Comparison of ENCODE assay signal across 9 cellular contexts in the genomic region with DNA sequence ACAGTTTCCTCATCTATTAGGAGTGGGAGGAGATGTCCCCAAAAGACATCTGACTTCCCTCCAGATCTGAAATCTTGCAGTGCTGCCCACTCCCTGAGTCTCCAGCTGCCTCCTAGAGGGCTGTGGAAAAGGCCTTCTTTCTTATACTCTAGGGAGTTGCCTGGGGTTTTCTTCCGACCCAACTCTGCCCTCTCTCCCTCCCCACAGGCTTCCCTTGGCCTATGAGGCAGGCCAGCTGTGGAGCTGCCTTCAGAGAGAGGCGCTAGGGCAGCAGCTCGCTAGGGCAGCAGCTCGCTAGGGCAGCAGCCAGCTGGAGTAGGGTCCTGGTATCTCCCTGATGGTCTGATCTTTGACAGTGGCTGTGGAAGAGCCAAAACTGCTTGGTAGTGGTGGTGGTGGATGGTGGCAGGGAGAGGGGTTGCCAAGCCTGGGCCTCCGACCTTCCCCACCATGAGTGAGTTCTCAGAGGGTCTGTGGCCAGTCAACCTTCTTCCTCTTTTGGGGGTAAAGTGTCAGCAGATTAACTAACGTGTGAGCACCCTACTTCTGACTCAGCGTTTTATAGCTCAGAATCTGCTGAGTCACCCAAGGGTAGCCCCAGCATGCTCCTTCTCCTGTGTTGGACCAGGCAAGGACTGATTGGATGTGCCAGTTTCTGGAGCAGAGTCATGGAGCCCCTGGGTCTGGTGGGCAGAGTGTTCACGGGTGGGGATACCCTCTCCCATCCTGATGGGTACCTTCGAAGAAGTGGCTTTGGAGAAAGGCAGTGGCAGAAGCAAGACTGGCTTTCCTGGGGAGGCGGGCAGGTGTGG. TPM values are rescaled to one million over a fixed set of nuclear protein-coding genes. Genes with fewer than 3 reads are reported as not detected.
A peak's percentile ranks its signal among the peaks of the same experiment; 100 is the strongest.
DNase-seq lines count a peak whose midpoint lies in the region; ATAC-seq and TF ChIP-seq lines count a peak whose summit lies in the region.
"Had no signal": no experiment of that assay in that cellular context is flagged by ENCODE, and none has a peak within 500 bp of the region (broad histone marks: within the 10 kb centered on the region; RNA-seq: fewer than 3 reads in every experiment).

No MANE protein-coding gene starts in this region.

- no peaks in the 10 kb centered on the region for H3K9me3 ChIP-seq in left ventricle myocardium inferior (replicated peaks)
- H3K9me3 ChIP-seq in hepatocyte (ENCODE audit: low read depth) = no peaks in the 10 kb centered on the region

- no peaks in the 10 kb centered on the region for H3K9me2 ChIP-seq in hepatocyte (replicated peaks; ENCODE audit: insufficient read depth)

- H3K4me3 Mint-ChIP-seq in T-cell = peak overlapping the region; percentile 17 to 88 (median 21)
- H3K4me3 Mint-ChIP-seq in stimulated activated naive B cell treated with anti-CD40 and anti-IgM and Interleukin-4, amounts not matched to agents 10 μg/mL and 1 μg/mL and 100 μg/mL, for 72 hours = peak overlapping the region; percentile 28 to 34

- 88% methylated on average over 10 of the region's 10 CpGs for WGBS in hepatocyte (ENCODE audit: low lambda C conversion rate, missing lambda C conversion rate)

- no peaks in the 10 kb centered on the region for H3K9me3 Mint-ChIP-seq in T-cell
- no peaks in the 10 kb centered on the region for H3K9me3 Mint-ChIP-seq in stimulated activated naive B cell treated with anti-CD40 and anti-IgM and Interleukin-4, amounts not matched to agents 10 μg/mL and 1 μg/mL and 100 μg/mL, for 72 hours

- H3K27me3 ChIP-seq in left ventricle myocardium inferior (ENCODE audit: low read depth) (no peaks in the 10 kb centered on the region), hepatocyte (no peaks in the 10 kb centered on the region)

- CTCF ChIA-PET in T-cell (lab: Charles Lee) = interaction anchor here (0.8 to 3.0 kb wide), 4 partner anchors 31 to 62 kb away, joined by 3 to 12 read pairs (median 6); no protein-coding TSS in a partner anchor

- intact Hi-C loops in left ventricle myocardium inferior (cut with micrococcal nuclease) = loop anchor here (10.0 kb wide), 1 partner anchor 59 kb away; no protein-coding TSS in a partner anchor

- no peaks in the 10 kb centered on the region for H3K36me3 Mint-ChIP-seq in T-cell
- peaks cover 0 to 2% of the 10 kb centered on the region in 2 donors for H3K36me3 Mint-ChIP-seq in stimulated activated naive B cell treated with anti-CD40 and anti-IgM and Interleukin-4, amounts not matched to agents 10 μg/mL and 1 μg/mL and 100 μg/mL, for 72 hours

- H3K4me1 ChIP-seq in left ventricle myocardium inferior = peaks cover 79% of the 10 kb centered on the region
- no peaks in the 10 kb centered on the region for H3K4me1 ChIP-seq in hepatocyte (ENCODE audit: insufficient read depth)

- POLR2A ChIA-PET in T-cell (lab: Charles Lee) = no interaction called here

- H3K4me1 Mint-ChIP-seq in T-cell = peaks cover 25 to 30% (median 29%) of the 10 kb centered on the region in 3 donors
- peaks cover 34 to 66% of the 10 kb centered on the region in 2 donors for H3K4me1 Mint-ChIP-seq in stimulated activated naive B cell treated with anti-CD40 and anti-IgM and Interleukin-4, amounts not matched to agents 10 μg/mL and 1 μg/mL and 100 μg/mL, for 72 hours

- no peak overlapping the region for H3K27ac Mint-ChIP-seq in T-cell
- H3K27ac Mint-ChIP-seq in stimulated activated naive B cell treated with anti-CD40 and anti-IgM and Interleukin-4, amounts not matched to agents 10 μg/mL and 1 μg/mL and 100 μg/mL, for 72 hours = peak overlapping the region; percentile 88

- H2AFZ ChIP-seq in hepatocyte = no peak overlapping the region

- ATAC-seq in T-cell (replicated peaks in 1 of 4) = no peak
- ATAC-seq in stimulated activated naive B cell treated with anti-CD40 and anti-IgM and Interleukin-4, amounts not matched to agents 10 μg/mL and 1 μg/mL and 100 μg/mL, for 72 hours (replicated peaks) = peak; percentile 22

- H3K27ac ChIP-seq in left ventricle myocardium inferior (replicated peaks) (peak overlapping the region; percentile 71), hepatocyte (no peak overlapping the region)

- TF ChIP-seq CTCF in left ventricle myocardium inferior (IDR thresholded peaks at IDR 0.05; ENCODE audit: borderline replicate concordance) = no peak
- no peak for TF ChIP-seq CTCF in GM20000 (IDR thresholded peaks at IDR 0.05; ENCODE audit: extremely low read depth, missing control alignments)
- no peak for TF ChIP-seq CTCF in hepatocyte (IDR thresholded peaks at IDR 0.05; ENCODE audit: poor library complexity)

- H3K27me3 Mint-ChIP-seq in T-cell = no peaks in the 10 kb centered on the region
- H3K27me3 Mint-ChIP-seq in stimulated activated naive B cell treated with anti-CD40 and anti-IgM and Interleukin-4, amounts not matched to agents 10 μg/mL and 1 μg/mL and 100 μg/mL, for 72 hours = no peaks in the 10 kb centered on the region

- H3K79me2 ChIP-seq in hepatocyte = peaks cover 3% of the 10 kb centered on the region

- no peaks in the 10 kb centered on the region for H3K36me3 ChIP-seq in left ventricle myocardium inferior
- no peaks in the 10 kb centered on the region for H3K36me3 ChIP-seq in hepatocyte (replicated peaks; ENCODE audit: insufficient read depth, low read depth)

- H4K20me1 ChIP-seq in hepatocyte (ENCODE audit: insufficient read depth, poor library complexity, severe bottlenecking) = no peaks in the 10 kb centered on the region

- no peak overlapping the region for H3K4me3 ChIP-seq in left ventricle myocardium inferior
- H3K4me3 ChIP-seq in hepatocyte = no peak overlapping the region

- DNase-seq in DMS53 (lab: John Stamatoyannopoulos, UW) = peak; percentile 54
- no peak for DNase-seq in DMS53 treated with DMSO at 0.1 percent for 48 hours (lab: John Stamatoyannopoulos, UW; ENCODE audit: unreplicated experiment)
- no peak for DNase-seq in T-cell
- DNase-seq in left ventricle myocardium inferior = no peak
- DNase-seq in stimulated activated naive B cell treated with anti-CD40 and anti-IgM and Interleukin-4, amounts not matched to agents 10 μg/mL and 1 μg/mL and 100 μg/mL, for 72 hours = peak; percentile 24
- DNase-seq in NCI-H524 treated with DMSO at 0.1 percent for 48 hours (lab: John Stamatoyannopoulos, UW) = no peak
- no peak for DNase-seq in GM20000 (ENCODE audit: low spot score)
- DNase-seq in hepatocyte (ENCODE audit: low spot score) = no peak
- DNase-seq: stimulated activated CD4-positive, alpha-beta T cell treated with anti-CD3 and anti-CD28 coated beads, Interleukin-1b, Interleukin-23, amount 100 ng/mL, for 48 hours had no signal

- H3K4me2 ChIP-seq in hepatocyte = no peak overlapping the region

RNA-seq across cellular contexts. Expression of gene SLC48A1, which starts 2.3 kb away (rescaled TPM):
- total RNA-seq in T-cell (10 to 100 TPM in 3 of 5 donors, 1 to 10 TPM in 2; 5.8 to 13.7 (median 10.2) TPM), left ventricle myocardium inferior (25.3 TPM), hepatocyte (11.2 and 13.0 TPM in 2 replicates)
- 20.2 and 22.6 TPM in 2 replicates for polyA plus RNA-seq in hepatocyte

RNA-seq across cellular contexts. Expression of gene RAPGEF3, which starts 16.6 kb away (rescaled TPM):
- total RNA-seq in T-cell = under 1 TPM; 0.25 to 0.99 (median 0.82) TPM
- 34.8 TPM for total RNA-seq in left ventricle myocardium inferior
- total RNA-seq in hepatocyte = 1.0 and 2.6 TPM in 2 replicates
- polyA plus RNA-seq in hepatocyte = 1.6 and 2.1 TPM in 2 replicates

RNA-seq across cellular contexts. Expression of gene HDAC7, which starts 44.4 kb away (rescaled TPM):
- total RNA-seq in T-cell (100 to 1,000 TPM; 142 to 192 (median 165) TPM), left ventricle myocardium inferior (47.1 TPM), hepatocyte (17.9 and 19.0 TPM in 2 replicates)
- polyA plus RNA-seq in hepatocyte = 41.2 and 45.5 TPM in 2 replicates

RNA-seq across cellular contexts. Expression of gene ENDOU, which starts 50.0 kb away (rescaled TPM):
- total RNA-seq in T-cell = not detected
- 0.49 TPM for total RNA-seq in left ventricle myocardium inferior
- 0.30 and 1.8 TPM in 2 replicates for total RNA-seq in hepatocyte
- 1.0 TPM in 1 of 2 replicates, not detected in the other for polyA plus RNA-seq in hepatocyte

Comparison
In these comparisons a context has a peak if more than half of its experiments do, and no peak if none do; other contexts are left out.
1. DNase-seq: peak in DMS53 (single experiment) and stimulated activated naive B cell treated with anti-CD40 and anti-IgM and Interleukin-4, amounts not matched to agents 10 μg/mL and 1 μg/mL and 100 μg/mL, for 72 hours (single experiment); none in DMS53 treated with DMSO at 0.1 percent for 48 hours (single experiment), T-cell (0 of 34), left ventricle myocardium inferior (single experiment), NCI-H524 treated with DMSO at 0.1 percent for 48 hours (single experiment), GM20000 (single experiment) and hepatocyte (single experiment).
2. ATAC-seq: peak in stimulated activated naive B cell treated with anti-CD40 and anti-IgM and Interleukin-4, amounts not matched to agents 10 μg/mL and 1 μg/mL and 100 μg/mL, for 72 hours (2 of 2); none in T-cell (0 of 4).
3. RNA of gene RAPGEF3, which starts 16.6 kb away (total RNA-seq): 34.8 TPM in left ventricle myocardium inferior (single experiment); 1.0 to 2.6 TPM in hepatocyte and 0.25 to 0.99 TPM in T-cell; every median in the first group is over 10 times any median in the second.